Comparison of ENCODE assay signal across 1 cellular context in genomic region chr5:22315052-22315451, GRCh38.
DNase-seq lines count a peak whose midpoint lies in the region; ATAC-seq lines count a peak whose summit lies in the region.
"Not testable (repeated sequence)": the region's sequence is repeated elsewhere in the genome, so short reads cannot be mapped to it uniquely, and the experiment has no call there.

No MANE protein-coding gene starts in this region.

- peak; percentile 55 for DNase-seq in Right ventricle myocardium inferior (ENCODE audit: missing footprints)

- ATAC-seq in Right ventricle myocardium inferior: not testable (repeated sequence)

- intact Hi-C loops in Right ventricle myocardium inferior (cut with DNase I): not testable (repeated sequence)
